ENCODE assay signal across 21 cellular contexts in genomic region chr20:23658336-23658735, GRCh38. TPM values are rescaled to one million over a fixed set of nuclear protein-coding genes. Genes with fewer than 3 reads are reported as not detected.
DNase-seq lines count a peak whose midpoint lies in the region; ATAC-seq, FAIRE-seq and TF ChIP-seq lines count a peak whose summit lies in the region.
"Had no signal": no experiment of that assay in that cellular context is flagged by ENCODE, and none has a peak within 500 bp of the region (broad histone marks: within the 10 kb centered on the region; RNA-seq: fewer than 3 reads in every experiment).

No MANE protein-coding gene starts in this region.

- H3K36me3 ChIP-seq in Caco-2 (ENCODE audit: control insufficient read depth, insufficient read depth, low read length) (no peaks in the 10 kb centered on the region), astrocyte (ENCODE audit: insufficient read depth, low read length) (no peaks in the 10 kb centered on the region), hepatocyte (replicated peaks; ENCODE audit: insufficient read depth, low read depth) (no peaks in the 10 kb centered on the region), left lung (no peaks in the 10 kb centered on the region), thyroid gland (no peaks in the 10 kb centered on the region)
- H3K36me3 ChIP-seq: BLaER1 treated with 17β-estradiol and CSF1 and Interleukin-3, amounts not matched to agents 10 nM and 100 nM; MG63 had no signal

- no peak for TF ChIP-seq POLR2A in thyroid gland (IDR thresholded peaks at IDR 0.05)

- peak overlapping the region; percentile 80 for H3K27ac Mint-ChIP-seq in Caco-2 (ENCODE audit: unreplicated experiment)
- peak overlapping the region; percentile 30 for H3K27ac Mint-ChIP-seq in astrocyte (ENCODE audit: unreplicated experiment)
- H3K27ac Mint-ChIP-seq in progenitor cell of endocrine pancreas, result peak overlapping the region; percentile 95
- H3K27ac Mint-ChIP-seq: CD4-positive, alpha-beta memory T cell had no signal

- DNase-seq in Caco-2 (no peak), astrocyte (ENCODE audit: low read depth) (no peak), hepatocyte (ENCODE audit: low spot score) (no peak), progenitor cell of endocrine pancreas (ENCODE audit: low spot score, unreplicated experiment) (no peak), left lung (no peak), amygdala (lab: John Stamatoyannopoulos, UW) (no peak), thyroid gland (no peak)
- DNase-seq: CD4-positive, alpha-beta memory T cell; GDM1; MG63; NCI-H1436 treated with DMSO at 0.1 percent for 48 hours; NCI-H2029; NCI-H226; NCI-H524; NCI-H774; NK-92 treated with Interleukin-12 subunit alpha and Interleukin-12 subunit beta, amount 100 ng/mL, for 24 hours had no signal

- H3K4me3 ChIP-seq in Caco-2 (ENCODE audit: low read depth, low read length) (no peak overlapping the region), astrocyte (ENCODE audit: insufficient read depth, low read depth, low read length) (no peak overlapping the region), hepatocyte (no peak overlapping the region), left lung (no peak overlapping the region), thyroid gland (replicated peaks in 1 of 3) (no peak overlapping the region)
- H3K4me3 ChIP-seq: BLaER1 treated with 17β-estradiol and CSF1 and Interleukin-3, amounts not matched to agents 10 nM and 100 nM; MG63 had no signal

- H3K9me2 ChIP-seq in hepatocyte (replicated peaks; ENCODE audit: insufficient read depth), result no peaks in the 10 kb centered on the region

- H3K4me2 ChIP-seq in astrocyte (ENCODE audit: low read length), result no peak overlapping the region
- no peak overlapping the region for H3K4me2 ChIP-seq in hepatocyte
- H3K4me2 ChIP-seq: BLaER1 treated with 17β-estradiol and CSF1 and Interleukin-3, amounts not matched to agents 10 nM and 100 nM had no signal

- H3K27me3 Mint-ChIP-seq in Caco-2 (ENCODE audit: insufficient read depth, unreplicated experiment), result no peaks in the 10 kb centered on the region
- peaks cover 3% of the 10 kb centered on the region for H3K27me3 Mint-ChIP-seq in astrocyte (ENCODE audit: low read depth, unreplicated experiment)
- peaks cover 8% of the 10 kb centered on the region for H3K27me3 Mint-ChIP-seq in progenitor cell of endocrine pancreas

- FAIRE-seq in astrocyte (lab: Jason Lieb, UNC), result no peak
- FAIRE-seq: GM18507 had no signal

- WGBS in hepatocyte (ENCODE audit: low lambda C conversion rate, missing lambda C conversion rate), result 66% methylated on average over 2 of the region's 2 CpGs
- WGBS in thyroid gland, 2 donors, result 82 to 83% methylated on average over 2 of the region's 2 CpGs

- TF ChIP-seq CTCF in Caco-2 (IDR thresholded peaks at IDR 0.05; ENCODE audit: insufficient read depth in 1 of 2, low read depth in 1 of 2, low read length in 1 of 2, severe bottlenecking in 1 of 2, unreplicated experiment in 1 of 2), result no peak
- no peak for TF ChIP-seq CTCF in astrocyte (IDR thresholded peaks at IDR 0.05; ENCODE audit: insufficient read depth, low read depth, low read length)
- TF ChIP-seq CTCF in hepatocyte (IDR thresholded peaks at IDR 0.05; ENCODE audit: poor library complexity), result no peak
- TF ChIP-seq CTCF in progenitor cell of endocrine pancreas (IDR thresholded peaks at IDR 0.05; ENCODE audit: unreplicated experiment), result no peak
- no peak for TF ChIP-seq CTCF in left lung (IDR thresholded peaks at IDR 0.05)
- TF ChIP-seq CTCF in thyroid gland (IDR thresholded peaks at IDR 0.05), result no peak

- H3K9ac ChIP-seq in astrocyte (ENCODE audit: low read length), result no peak overlapping the region
- H3K9ac ChIP-seq: BLaER1 treated with 17β-estradiol and CSF1 and Interleukin-3, amounts not matched to agents 10 nM and 100 nM had no signal

- H3K27ac ChIP-seq in astrocyte (ENCODE audit: low read depth, low read length), result no peak overlapping the region
- H3K27ac ChIP-seq in hepatocyte, result peak overlapping the region; percentile 66
- H3K27ac ChIP-seq in left lung, result no peak overlapping the region
- H3K27ac ChIP-seq in thyroid gland, result no peak overlapping the region
- H3K27ac ChIP-seq: BLaER1 treated with 17β-estradiol and CSF1 and Interleukin-3, amounts not matched to agents 10 nM and 100 nM had no signal

- no peaks in the 10 kb centered on the region for H4K20me1 ChIP-seq in astrocyte (ENCODE audit: insufficient read depth, low read length)
- no peaks in the 10 kb centered on the region for H4K20me1 ChIP-seq in hepatocyte (ENCODE audit: insufficient read depth, poor library complexity, severe bottlenecking)
- H4K20me1 ChIP-seq: BLaER1 treated with 17β-estradiol and CSF1 and Interleukin-3, amounts not matched to agents 10 nM and 100 nM had no signal

- intact Hi-C loops in Caco-2 (cut with micrococcal nuclease; ENCODE audit: unreplicated experiment) (loop anchor here (2.0 kb wide), 1 partner anchor 20 kb away; no protein-coding TSS in a partner anchor), left lung (cut with DNase I) (no loop called here), thyroid gland (cut with DNase I) (no loop called here)

- BruUV-seq in Caco-2 (replicated peaks; lab: Mats Ljungman, UMichigan), result no TSS peak

- H3K4me1 Mint-ChIP-seq in Caco-2 (ENCODE audit: low read depth, unreplicated experiment), result peaks cover 61% of the 10 kb centered on the region
- peaks cover 23% of the 10 kb centered on the region for H3K4me1 Mint-ChIP-seq in astrocyte (ENCODE audit: low read depth, unreplicated experiment)
- H3K4me1 Mint-ChIP-seq in progenitor cell of endocrine pancreas (ENCODE audit: low read depth), result peaks cover 26% of the 10 kb centered on the region
- H3K4me1 Mint-ChIP-seq: CD4-positive, alpha-beta memory T cell had no signal

- H2AFZ ChIP-seq in astrocyte (ENCODE audit: low read depth, low read length), result no peak overlapping the region
- no peak overlapping the region for H2AFZ ChIP-seq in hepatocyte

- ATAC-seq in left lung, result no peak

- no peaks in the 10 kb centered on the region for H3K9me3 ChIP-seq in Caco-2
- no peaks in the 10 kb centered on the region for H3K9me3 ChIP-seq in astrocyte (ENCODE audit: insufficient read depth, low read depth, low read length)
- no peaks in the 10 kb centered on the region for H3K9me3 ChIP-seq in hepatocyte (ENCODE audit: low read depth)
- H3K9me3 ChIP-seq in left lung, result no peaks in the 10 kb centered on the region
- H3K9me3 ChIP-seq in thyroid gland, result no peaks in the 10 kb centered on the region
- H3K9me3 ChIP-seq: BLaER1 treated with 17β-estradiol and CSF1 and Interleukin-3, amounts not matched to agents 10 nM and 100 nM; MG63 had no signal

- H3K79me2 ChIP-seq in astrocyte (ENCODE audit: insufficient read depth, low read length), result no peaks in the 10 kb centered on the region
- H3K79me2 ChIP-seq in hepatocyte, result no peaks in the 10 kb centered on the region

- H3K4me3 Mint-ChIP-seq in Caco-2 (ENCODE audit: unreplicated experiment), result peak overlapping the region; percentile 48
- no peak overlapping the region for H3K4me3 Mint-ChIP-seq in astrocyte (ENCODE audit: unreplicated experiment)
- no peak overlapping the region for H3K4me3 Mint-ChIP-seq in progenitor cell of endocrine pancreas (ENCODE audit: low read depth)
- H3K4me3 Mint-ChIP-seq: CD4-positive, alpha-beta memory T cell had no signal

- H3K27me3 ChIP-seq in Caco-2 (replicated peaks; ENCODE audit: control insufficient read depth, insufficient read depth, low read length), result no peaks in the 10 kb centered on the region
- peaks cover 2% of the 10 kb centered on the region for H3K27me3 ChIP-seq in astrocyte (ENCODE audit: insufficient read depth, low read length)
- H3K27me3 ChIP-seq in hepatocyte, result no peaks in the 10 kb centered on the region
- H3K27me3 ChIP-seq in left lung, result no peaks in the 10 kb centered on the region
- H3K27me3 ChIP-seq in thyroid gland, result no peaks in the 10 kb centered on the region
- H3K27me3 ChIP-seq: BLaER1 treated with 17β-estradiol and CSF1 and Interleukin-3, amounts not matched to agents 10 nM and 100 nM; MG63 had no signal

- H3K36me3 Mint-ChIP-seq in Caco-2 (ENCODE audit: insufficient read depth, unreplicated experiment), result peaks cover 15% of the 10 kb centered on the region
- H3K36me3 Mint-ChIP-seq in astrocyte (ENCODE audit: low read depth, unreplicated experiment), result no peaks in the 10 kb centered on the region
- no peaks in the 10 kb centered on the region for H3K36me3 Mint-ChIP-seq in progenitor cell of endocrine pancreas (ENCODE audit: insufficient read depth)
- H3K36me3 Mint-ChIP-seq: CD4-positive, alpha-beta memory T cell had no signal

- POLR2A ChIA-PET in Caco-2 (lab: Charles Lee), result no interaction called here

- H3K9me3 Mint-ChIP-seq in Caco-2 (ENCODE audit: unreplicated experiment), result no peaks in the 10 kb centered on the region
- H3K9me3 Mint-ChIP-seq in astrocyte (ENCODE audit: unreplicated experiment), result no peaks in the 10 kb centered on the region
- H3K9me3 Mint-ChIP-seq in progenitor cell of endocrine pancreas (ENCODE audit: low read depth), result no peaks in the 10 kb centered on the region

- H3K4me1 ChIP-seq in Caco-2 (peaks cover 75% of the 10 kb centered on the region), astrocyte (ENCODE audit: insufficient read depth, low read length) (no peaks in the 10 kb centered on the region), hepatocyte (ENCODE audit: insufficient read depth) (peaks cover 34% of the 10 kb centered on the region), left lung (peaks cover 9 to 29% of the 10 kb centered on the region in 2 donors), thyroid gland (peaks cover 0 to 9% of the 10 kb centered on the region in 2 donors)

- CTCF ChIA-PET in Caco-2 (lab: Charles Lee), result no interaction called here

RNA-seq across cellular contexts. Expression of gene CST3, which starts 20.6 kb away (rescaled TPM):
- total RNA-seq in Caco-2 (2022) (704 and 777 TPM in 2 replicates), astrocyte (316 and 355 TPM in 2 replicates), hepatocyte (881 and 921 TPM in 2 replicates), progenitor cell of endocrine pancreas (247 and 257 TPM in 2 replicates), left lung (100 to 1,000 TPM; 628 to 714 TPM), thyroid gland (1,000 to 10,000 TPM in 2 of 4 donors, 100 to 1,000 TPM in 2; 638 to 1,425 (median 898) TPM)
- 2,777 and 2,850 TPM in 2 replicates for polyA plus RNA-seq in hepatocyte

RNA-seq across cellular contexts. Expression of gene CST4, which starts 30.5 kb away (rescaled TPM):
- total RNA-seq in Caco-2 (2022) (2.7 and 4.2 TPM in 2 replicates), astrocyte (not detected in 2 replicates), hepatocyte (0.23 and 0.52 TPM in 2 replicates), progenitor cell of endocrine pancreas (not detected in 2 replicates), left lung (not detected), thyroid gland (10 to 100 TPM in 1 of 4 donors, 1 to 10 TPM in 1, under 1 TPM in 1, not detected in 1; 0.89 to 13.8 (median 3.0) TPM)
- not detected in 2 replicates for polyA plus RNA-seq in hepatocyte
- total RNA-seq: CD4-positive, alpha-beta memory T cell; Daoy; H4; LHCN-M2 had no signal
- polyA plus RNA-seq: CD4-positive, alpha-beta memory T cell had no signal

RNA-seq across cellular contexts. Expression of gene CST9, which starts 52.6 kb away (rescaled TPM):
- not detected in 2 replicates for total RNA-seq in Caco-2 (2022)
- not detected in 2 replicates for total RNA-seq in astrocyte
- not detected in 2 replicates for total RNA-seq in hepatocyte
- polyA plus RNA-seq in hepatocyte, result not detected in 2 replicates
- not detected in 2 replicates for total RNA-seq in progenitor cell of endocrine pancreas
- total RNA-seq in left lung, result not detected
- not detected for total RNA-seq in thyroid gland
- total RNA-seq: CD4-positive, alpha-beta memory T cell; Daoy; H4; LHCN-M2 had no signal
- polyA plus RNA-seq: CD4-positive, alpha-beta memory T cell had no signal

Comparison
In these comparisons a context has a peak if more than half of its experiments do, and no peak if none do; other contexts are left out.
1. H3K27ac Mint-ChIP-seq: peak in every context shown above with its lines; median percentile 95 in progenitor cell of endocrine pancreas; 80 in Caco-2; 30 in astrocyte.